14 cellular contexts compared by ENCODE assay signal in genomic region chr5:26009742-26010141, GRCh38.
DNase-seq lines count a peak whose midpoint lies in the region; ATAC-seq and TF ChIP-seq lines count a peak whose summit lies in the region.
"Had no signal": no experiment of that assay in that cellular context is flagged by ENCODE, and none has a peak within 500 bp of the region (broad histone marks: within the 10 kb centered on the region; RNA-seq: fewer than 3 reads in every experiment).

No MANE protein-coding gene starts in this region.

- H2BK15ac ChIP-seq in H9 (ENCODE audit: low read depth, low read length): no peak overlapping the region

- H3K9ac ChIP-seq in H9 (ENCODE audit: extremely low read depth, insufficient read length, low read length) (no peak overlapping the region), PC-3 (ENCODE audit: low read length) (no peak overlapping the region)

- no peak overlapping the region for H2BK5ac ChIP-seq in H9 (ENCODE audit: insufficient read length, low read length)

- no peaks in the 10 kb centered on the region for H3K36me3 ChIP-seq in PC-3 (ENCODE audit: low read depth, low read length)
- H3K36me3 ChIP-seq: brain microvascular endothelial cell, right atrium auricular region had no signal

- H3K27me3 ChIP-seq in H9 (ENCODE audit: insufficient read depth, low read length) (no peaks in the 10 kb centered on the region), PC-3 (ENCODE audit: low read length) (no peaks in the 10 kb centered on the region)
- H3K27me3 ChIP-seq: brain microvascular endothelial cell, right atrium auricular region had no signal

- H3K27me3 Mint-ChIP-seq in H9 (ENCODE audit: low read depth): no peaks in the 10 kb centered on the region
- H3K27me3 Mint-ChIP-seq: activated T-helper 17 cell treated with anti-CD3 and anti-CD28 coated beads, Interleukin-2, amount 50 U/mL, for 72 hours; CD8-positive, alpha-beta memory T cell had no signal

- no peaks in the 10 kb centered on the region for H3K4me1 ChIP-seq in H9 (ENCODE audit: insufficient read depth, low read length)
- no peaks in the 10 kb centered on the region for H3K4me1 ChIP-seq in PC-3 (ENCODE audit: insufficient read depth, low read length)
- H3K4me1 ChIP-seq: right atrium auricular region had no signal

- H3K4me2 ChIP-seq in H9 (ENCODE audit: insufficient read depth, insufficient read length, low read length) (no peak overlapping the region), PC-3 (ENCODE audit: low read length) (peak overlapping the region; percentile 69; the same call in 1 of the 2 replicates)

- H4K8ac ChIP-seq in H9 (replicated peaks; ENCODE audit: insufficient read length, low read depth, low read length): no peak overlapping the region

- no peak overlapping the region for H4K5ac ChIP-seq in H9 (ENCODE audit: insufficient read length, low read depth, low read length)

- POLR2A ChIA-PET in PC-3 (lab: Charles Lee; ENCODE audit: unreplicated experiment): interaction anchor here (0.6 kb wide), 1 partner anchor 229 kb away, joined by 3 read pairs; no protein-coding TSS in a partner anchor

- no peak overlapping the region for H3K14ac ChIP-seq in H9 (ENCODE audit: insufficient read depth, low read length)

- no peak overlapping the region for H3K23ac ChIP-seq in H9 (ENCODE audit: insufficient read length, low read depth, low read length)

- H2BK120ac ChIP-seq in H9 (ENCODE audit: low read depth, low read length, poor library complexity, severe bottlenecking): no peak overlapping the region

- H3K4me1 Mint-ChIP-seq in H9: no peaks in the 10 kb centered on the region
- H3K4me1 Mint-ChIP-seq: activated T-helper 17 cell treated with anti-CD3 and anti-CD28 coated beads, Interleukin-2, amount 50 U/mL, for 72 hours; CD8-positive, alpha-beta memory T cell had no signal

- no peak overlapping the region for H3K56ac ChIP-seq in H9 (ENCODE audit: insufficient read length, low read depth, low read length)

- H3K9me3 ChIP-seq in H9 (ENCODE audit: control insufficient read depth, low read depth, low read length) (no peaks in the 10 kb centered on the region), PC-3 (ENCODE audit: low read length) (no peaks in the 10 kb centered on the region)
- H3K9me3 ChIP-seq: right atrium auricular region had no signal

- H3K4ac ChIP-seq in H9 (ENCODE audit: low read depth, low read length): no peak overlapping the region

- peak overlapping the region in 1 of 3 experiments; percentile 70; a peak in 1 of 7 replicates for H3K27ac Mint-ChIP-seq in H9
- H3K27ac Mint-ChIP-seq: activated T-helper 17 cell treated with anti-CD3 and anti-CD28 coated beads, Interleukin-2, amount 50 U/mL, for 72 hours; CD8-positive, alpha-beta memory T cell had no signal

- H2BK20ac ChIP-seq in H9 (ENCODE audit: low read depth, low read length, poor library complexity, severe bottlenecking): no peak overlapping the region

- H3K27ac ChIP-seq in H9 (ENCODE audit: insufficient read length, low read depth, low read length): no peak overlapping the region
- H3K27ac ChIP-seq in PC-3 (ENCODE audit: low read length): no peak overlapping the region
- H3K27ac ChIP-seq: brain microvascular endothelial cell, right atrium auricular region had no signal

- H2AK5ac ChIP-seq in H9 (ENCODE audit: insufficient read length, low read length): no peak overlapping the region

- CTCF ChIA-PET in PC-3 (lab: Charles Lee): interaction anchor here (0.6 to 0.8 kb wide), 2 partner anchors 243 to 691 kb away, joined by 3 to 4 read pairs; no protein-coding TSS in a partner anchor

- ATAC-seq in PC-3: peak; percentile 81
- no peak for ATAC-seq in GM18861 (IDR thresholded peaks at IDR 0.05; ENCODE audit: unreplicated experiment)
- no peak for ATAC-seq in HG03342 (IDR thresholded peaks at IDR 0.05; ENCODE audit: unreplicated experiment)
- ATAC-seq: activated T-helper 17 cell treated with anti-CD3 and anti-CD28 coated beads, Interleukin-2, amount 50 U/mL, for 72 hours had no signal

- TF ChIP-seq CTCF in H9 (conservative IDR thresholded peaks at IDR 0.05): peak; percentile 74
- peak; percentile 77 for TF ChIP-seq CTCF in PC-3 (conservative IDR thresholded peaks at IDR 0.05; ENCODE audit: low read depth, low read length)

- no peaks in the 10 kb centered on the region for H3K23me2 ChIP-seq in H9 (ENCODE audit: insufficient read length, low read depth, low read length, poor library complexity, severe bottlenecking)

- BruUV-seq in PC-3 (replicated peaks; lab: Mats Ljungman, UMichigan): no TSS peak

- peak overlapping the region; percentile 40; the same call in 1 of the 2 replicates for H3K4me3 ChIP-seq in PC-3 (ENCODE audit: low read length)
- H3K4me3 ChIP-seq: right atrium auricular region had no signal

- H3K4me3 Mint-ChIP-seq in H9: no peak overlapping the region
- H3K4me3 Mint-ChIP-seq: activated T-helper 17 cell treated with anti-CD3 and anti-CD28 coated beads, Interleukin-2, amount 50 U/mL, for 72 hours; CD8-positive, alpha-beta memory T cell had no signal

- no peaks in the 10 kb centered on the region for H3F3A ChIP-seq in PC-3 (ENCODE audit: low read length, unreplicated experiment)

- H3K79me2 ChIP-seq in H9 (ENCODE audit: insufficient read depth, low read length) (no peaks in the 10 kb centered on the region), PC-3 (ENCODE audit: low read length) (no peaks in the 10 kb centered on the region)

- H3K9me2 ChIP-seq in PC-3 (replicated peaks; ENCODE audit: low read length): no peaks in the 10 kb centered on the region

- whole genome bisulfite sequencing in H9 (ENCODE audit: extremely low coverage, insufficient read length, low lambda C conversion rate): no CpG with 5 or more reads among the region's 6 CpGs

- H2AFZ ChIP-seq in H9 (ENCODE audit: low read length): no peak overlapping the region
- peak overlapping the region; percentile 85 for H2AFZ ChIP-seq in PC-3 (ENCODE audit: low read length)

- no peak overlapping the region for H2BK12ac ChIP-seq in H9 (ENCODE audit: insufficient read length, low read depth, low read length)

- H3K9me3 Mint-ChIP-seq in H9: no peaks in the 10 kb centered on the region; a peak in 1 of 5 replicates

- intact Hi-C loops in PC-3 (cut with micrococcal nuclease): loop anchor here (2.0 to 10.0 kb wide), 3 partner anchors 243 to 1375 kb away; no protein-coding TSS in a partner anchor

- no peaks in the 10 kb centered on the region for H4K20me1 ChIP-seq in H9 (ENCODE audit: control insufficient read depth, insufficient read depth, insufficient read length)
- H4K20me1 ChIP-seq in PC-3 (ENCODE audit: low read length): no peaks in the 10 kb centered on the region

- no peak overlapping the region for H3K18ac ChIP-seq in H9 (ENCODE audit: insufficient read length, low read depth, low read length)

- no peak overlapping the region for H3T11ph ChIP-seq in H9 (ENCODE audit: low read length)

- H3K79me1 ChIP-seq in H9 (ENCODE audit: insufficient read depth, low read depth, low read length, poor library complexity, severe bottlenecking): no peaks in the 10 kb centered on the region

- no peaks in the 10 kb centered on the region for H3K36me3 Mint-ChIP-seq in H9 (ENCODE audit: insufficient read depth in 1 of 3, low read depth in 3 of 3)
- H3K36me3 Mint-ChIP-seq: CD8-positive, alpha-beta memory T cell had no signal

- peak; percentile 65 for DNase-seq in H9
- peak; percentile 52 for DNase-seq in PC-3
- DNase-seq in glomerular visceral epithelial cell (ENCODE audit: extremely low spot score): peak; percentile 7
- DNase-seq in pons (ENCODE audit: low spot score): peak; percentile 12
- no peak for DNase-seq in activated T-cell treated with anti-CD3 and anti-CD28 coated beads, Interleukin-2, amount 50 U/mL, for 48 hours
- DNase-seq in NCI-H446 (lab: John Stamatoyannopoulos, UW): no peak
- DNase-seq: activated CD4-positive, alpha-beta T cell treated with anti-CD3 and anti-CD28 coated beads for 4 hours; brain microvascular endothelial cell; CD8-positive, alpha-beta memory T cell; NCI-H1105 treated with DMSO at 0.1 percent for 48 hours had no signal

- H4K91ac ChIP-seq in H9 (ENCODE audit: insufficient read length, low read depth, low read length): no peak overlapping the region

Comparison
In these comparisons a context has a peak if more than half of its experiments do, and no peak if none do; other contexts are left out.
1. DNase-seq: peak in H9 (single experiment), PC-3 (single experiment), glomerular visceral epithelial cell (single experiment) and pons (single experiment); none in activated T-cell treated with anti-CD3 and anti-CD28 coated beads, Interleukin-2, amount 50 U/mL, for 48 hours (0 of 2) and NCI-H446 (0 of 2).